Comparison of ENCODE assay signal across 17 cellular contexts in genomic region chr19:54204767-54205468, GRCh38. TPM values are rescaled to one million over a fixed set of nuclear protein-coding genes. Genes with fewer than 3 reads are reported as not detected.
DNase-seq lines count a peak whose midpoint lies in the region; ATAC-seq, FAIRE-seq and TF ChIP-seq lines count a peak whose summit lies in the region.
"Had no signal": no experiment of that assay in that cellular context is flagged by ENCODE, and none has a peak within 500 bp of the region (broad histone marks: within the 10 kb centered on the region; RNA-seq: fewer than 3 reads in every experiment).

No MANE protein-coding gene starts in this region.

- H3K4me3 ChIP-seq in A673 (ENCODE audit: low read depth, low read length, poor library complexity, severe bottlenecking) (peak overlapping the region; percentile 90), GM12865 (ENCODE audit: low read depth, low read length) (peak overlapping the region; percentile 80), kidney (ENCODE audit: low read length in 2 of 2) (no peak overlapping the region)
- H3K4me3 ChIP-seq: gastroesophageal sphincter had no signal

- ATAC-seq in Right ventricle myocardium superior (ENCODE audit: poor library complexity), result no peak
- ATAC-seq: gastroesophageal sphincter had no signal

- H3K27ac Mint-ChIP-seq in activated CD4-positive, alpha-beta memory T cell treated with anti-CD3 and anti-CD28 coated beads, Interleukin-2, amount 10 ng/mL, durations not matched to agents 7 days and 5 days, result peak overlapping the region; percentile 21

- H3K4me1 ChIP-seq in A673 (ENCODE audit: insufficient read depth, low read length, poor library complexity, severe bottlenecking), result peaks cover 52% of the 10 kb centered on the region
- peaks cover 37 to 42% of the 10 kb centered on the region in 2 donors for H3K4me1 ChIP-seq in kidney (ENCODE audit: control insufficient read depth in 1 of 2, insufficient read depth in 1 of 2, low read depth in 1 of 2, low read length in 2 of 2)

- H3K9me3 ChIP-seq in A673 (ENCODE audit: low read depth, low read length, poor library complexity, severe bottlenecking) (no peaks in the 10 kb centered on the region), kidney (ENCODE audit: control insufficient read depth in 1 of 2, low read length in 2 of 2) (no peaks in the 10 kb centered on the region)
- H3K9me3 ChIP-seq: gastroesophageal sphincter had no signal

- no peak overlapping the region for H3K9ac ChIP-seq in kidney (ENCODE audit: low read length in 2 of 2)

- DNase-seq in A673 (ENCODE audit: low spot score) (no peak), GM12865 (ENCODE audit: low read depth) (peak; percentile 17), kidney (peak; percentile 15), C1 segment of cervical spinal cord (lab: John Stamatoyannopoulos, UW) (no peak), amygdala (lab: John Stamatoyannopoulos, UW) (no peak), iPS-NIHi7 (ENCODE audit: extremely low spot score) (no peak), Right ventricle myocardium superior (no peak)
- DNase-seq in activated CD4-positive, alpha-beta memory T cell treated with anti-CD3 and anti-CD28 coated beads, Interleukin-2, amount 10 ng/mL, durations not matched to agents 7 days and 5 days, result no peak
- DNase-seq: activated CD4-positive, CD25-positive, alpha-beta regulatory T cell treated with anti-CD3 and anti-CD28 coated beads, Interleukin-2, amount 50 U/mL, for 72 hours; brain microvascular endothelial cell; DMS 273 treated with DMSO at 0.1 percent for 48 hours; GOT3; NCI-H1105 treated with DMSO at 0.1 percent for 48 hours; OCI-M1; stimulated activated CD4-positive, alpha-beta T cell treated with anti-CD3 and anti-CD28 coated beads, Interleukin-2, amount 100 ng/mL, for 24 hours had no signal

- H3K27me3 Mint-ChIP-seq in activated CD4-positive, alpha-beta memory T cell treated with anti-CD3 and anti-CD28 coated beads, Interleukin-2, amount 10 ng/mL, durations not matched to agents 7 days and 5 days, result no peaks in the 10 kb centered on the region

- intact Hi-C loops in A673 (cut with micrococcal nuclease; ENCODE audit: unreplicated experiment), result no loop called here
- intact Hi-C loops in kidney (cut with DNase I), result no loop called here
- intact Hi-C loops in Right ventricle myocardium superior (cut with DNase I), result no loop called here

- no peaks in the 10 kb centered on the region for H3K27me3 ChIP-seq in A673 (replicated peaks; ENCODE audit: insufficient read depth, low read depth, low read length, poor library complexity)
- H3K27me3 ChIP-seq: brain microvascular endothelial cell, gastroesophageal sphincter had no signal

- no peaks in the 10 kb centered on the region for H3K9me3 Mint-ChIP-seq in activated CD4-positive, alpha-beta memory T cell treated with anti-CD3 and anti-CD28 coated beads, Interleukin-2, amount 10 ng/mL, durations not matched to agents 7 days and 5 days

- no TSS peak for BruUV-seq in A673 (replicated peaks; lab: Mats Ljungman, UMichigan)

- no peak for FAIRE-seq in kidney (lab: Jason Lieb, UNC)

- H3K27ac ChIP-seq in A673 (ENCODE audit: low read depth, low read length, poor library complexity, severe bottlenecking), result peak overlapping the region; percentile 57
- H3K27ac ChIP-seq in kidney (ENCODE audit: low read depth in 2 of 2, low read length in 2 of 2), result no peak overlapping the region
- H3K27ac ChIP-seq: brain microvascular endothelial cell, gastroesophageal sphincter had no signal

- peaks cover 87% of the 10 kb centered on the region for H3K36me3 Mint-ChIP-seq in activated CD4-positive, alpha-beta memory T cell treated with anti-CD3 and anti-CD28 coated beads, Interleukin-2, amount 10 ng/mL, durations not matched to agents 7 days and 5 days (ENCODE audit: low read depth)

- H3K4me1 Mint-ChIP-seq in activated CD4-positive, alpha-beta memory T cell treated with anti-CD3 and anti-CD28 coated beads, Interleukin-2, amount 10 ng/mL, durations not matched to agents 7 days and 5 days, result peaks cover 89% of the 10 kb centered on the region

- peaks cover 77% of the 10 kb centered on the region for H3K36me3 ChIP-seq in A673 (ENCODE audit: insufficient read depth, low read length, poor library complexity, severe bottlenecking)
- peaks cover 32 to 54% of the 10 kb centered on the region in 2 donors for H3K36me3 ChIP-seq in kidney (ENCODE audit: control insufficient read depth in 1 of 2, insufficient read depth in 2 of 2, low read length in 2 of 2)

- CTCF ChIA-PET in A673 (lab: Charles Lee), result no interaction called here
- CTCF ChIA-PET in activated CD4-positive, alpha-beta memory T cell treated with anti-CD3 and anti-CD28 coated beads, Interleukin-2, amount 10 ng/mL, durations not matched to agents 7 days and 5 days (lab: Charles Lee), result interaction anchor here (1.1 to 1.4 kb wide), 2 partner anchors 16 to 61 kb away, joined by 5 to 9 read pairs; partner anchors contain the start of gene MBOAT7

- TF ChIP-seq CTCF in A673 (conservative IDR thresholded peaks at IDR 0.05; ENCODE audit: low read depth, low read length), result no peak
- no peak for TF ChIP-seq CTCF in GM12865 (IDR thresholded peaks at IDR 0.05; ENCODE audit: insufficient read depth, low read depth, low read length, missing control alignments)
- TF ChIP-seq CTCF in kidney (IDR thresholded peaks at IDR 0.05; ENCODE audit: borderline replicate concordance, extremely low read depth, insufficient read depth), result no peak

- H3K4me3 Mint-ChIP-seq in activated CD4-positive, alpha-beta memory T cell treated with anti-CD3 and anti-CD28 coated beads, Interleukin-2, amount 10 ng/mL, durations not matched to agents 7 days and 5 days, result peak overlapping the region; percentile 91

- POLR2A ChIA-PET in A673 (lab: Charles Lee; ENCODE audit: low non-redundant PET), result interaction anchor here (0.6 to 0.8 kb wide), 2 partner anchors 9 to 68 kb away, joined by 3 read pairs; no protein-coding TSS in a partner anchor
- POLR2A ChIA-PET in activated CD4-positive, alpha-beta memory T cell treated with anti-CD3 and anti-CD28 coated beads, Interleukin-2, amount 10 ng/mL, durations not matched to agents 7 days and 5 days (lab: Charles Lee), result interaction anchor here (1.5 to 2.1 kb wide), 3 partner anchors 14 to 46 kb away, joined by 6 to 10 read pairs (median 6); partner anchors contain the start of genes LENG1, MBOAT7 and TSEN34

RNA-seq across cellular contexts. Expression of gene RPS9, which starts 4.3 kb away (rescaled TPM):
- 944 and 951 TPM in 2 replicates for total RNA-seq in A673 (2021)
- total RNA-seq in activated CD4-positive, alpha-beta memory T cell treated with anti-CD3 and anti-CD28 coated beads, Interleukin-2, amount 10 ng/mL, durations not matched to agents 7 days and 5 days, result 1,000 to 10,000 TPM; 1,045 to 1,051 TPM
- 1,209 TPM for total RNA-seq in kidney
- polyA plus RNA-seq in kidney (ENCODE audit: insufficient read depth, low read depth, low replicate concordance), result 2,020 TPM
- total RNA-seq in Right ventricle myocardium superior, result 651 TPM

RNA-seq across cellular contexts. Expression of gene TSEN34, which starts 13.8 kb away (rescaled TPM):
- total RNA-seq in A673 (2021) (56.9 and 64.7 TPM in 2 replicates), kidney (33.8 TPM), Right ventricle myocardium superior (14.3 TPM)
- total RNA-seq in activated CD4-positive, alpha-beta memory T cell treated with anti-CD3 and anti-CD28 coated beads, Interleukin-2, amount 10 ng/mL, durations not matched to agents 7 days and 5 days, result 10 to 100 TPM; 10.9 to 13.6 TPM
- polyA plus RNA-seq in kidney (ENCODE audit: insufficient read depth, low read depth, low replicate concordance), result 51.0 TPM

RNA-seq across cellular contexts. Expression of gene MBOAT7, which starts 15.5 kb away (rescaled TPM):
- total RNA-seq in A673 (2021) (107 and 109 TPM in 2 replicates), kidney (64.4 TPM), Right ventricle myocardium superior (12.7 TPM)
- total RNA-seq in activated CD4-positive, alpha-beta memory T cell treated with anti-CD3 and anti-CD28 coated beads, Interleukin-2, amount 10 ng/mL, durations not matched to agents 7 days and 5 days, result 10 to 100 TPM; 90.8 to 93.4 TPM
- 41.6 TPM for polyA plus RNA-seq in kidney (ENCODE audit: insufficient read depth, low read depth, low replicate concordance)

RNA-seq across cellular contexts. Expression of gene LILRB3, which starts 17.9 kb away (rescaled TPM):
- total RNA-seq in A673 (2021) (not detected in 2 replicates), kidney (10.0 TPM), Right ventricle myocardium superior (3.6 TPM)
- 1 to 10 TPM; 5.3 to 5.8 TPM for total RNA-seq in activated CD4-positive, alpha-beta memory T cell treated with anti-CD3 and anti-CD28 coated beads, Interleukin-2, amount 10 ng/mL, durations not matched to agents 7 days and 5 days
- polyA plus RNA-seq in kidney (ENCODE audit: insufficient read depth, low read depth, low replicate concordance), result 1.4 TPM
- total RNA-seq: temporal lobe had no signal

RNA-seq across cellular contexts. Expression of gene TMC4, which starts 32.0 kb away (rescaled TPM):
- 0.58 and 0.96 TPM in 2 replicates for total RNA-seq in A673 (2021)
- total RNA-seq in activated CD4-positive, alpha-beta memory T cell treated with anti-CD3 and anti-CD28 coated beads, Interleukin-2, amount 10 ng/mL, durations not matched to agents 7 days and 5 days, result 1 to 10 TPM; 2.8 to 3.2 TPM
- total RNA-seq in kidney, result 98.9 TPM
- polyA plus RNA-seq in kidney (ENCODE audit: insufficient read depth, low read depth, low replicate concordance), result 64.6 TPM
- 0.91 TPM for total RNA-seq in Right ventricle myocardium superior

Comparison
In these comparisons a context has a peak if more than half of its experiments do, and no peak if none do; other contexts are left out.
1. DNase-seq: peak in GM12865 (single experiment) and kidney (single experiment); none in A673 (single experiment), activated CD4-positive, alpha-beta memory T cell treated with anti-CD3 and anti-CD28 coated beads, Interleukin-2, amount 10 ng/mL, durations not matched to agents 7 days and 5 days (single experiment), C1 segment of cervical spinal cord (0 of 14), amygdala (0 of 56), iPS-NIHi7 (single experiment) and Right ventricle myocardium superior (single experiment).
2. H3K4me3 ChIP-seq: peak in A673 (single experiment) and GM12865 (single experiment); none in kidney (0 of 2).